10 cellular contexts compared by ENCODE assay signal in the genomic region with DNA sequence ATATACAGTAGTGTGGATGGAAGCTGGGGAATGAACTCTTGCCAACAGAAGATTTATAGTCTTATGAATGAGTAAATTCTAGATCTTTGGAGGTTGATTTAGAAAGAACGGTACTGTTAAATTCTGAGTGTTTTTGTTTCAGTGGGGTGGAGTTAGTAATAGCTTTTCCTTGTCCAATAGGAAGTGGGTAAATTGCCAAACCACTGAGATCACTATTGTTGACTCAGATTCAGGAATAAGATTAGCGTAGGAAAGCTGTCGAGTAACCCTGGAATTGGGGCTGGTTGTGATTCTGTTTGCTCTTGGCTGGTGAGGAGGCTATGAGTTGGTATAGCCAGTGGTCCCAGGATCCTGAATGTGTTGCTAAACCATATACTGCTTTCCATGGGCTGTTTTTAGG.
DNase-seq lines count a peak whose midpoint lies in the region; ATAC-seq and TF ChIP-seq lines count a peak whose summit lies in the region.
"Had no signal": no experiment of that assay in that cellular context is flagged by ENCODE, and none has a peak within 500 bp of the region (broad histone marks: within the 10 kb centered on the region; RNA-seq: fewer than 3 reads in every experiment).

No MANE protein-coding gene starts in this region.

- no peaks in the 10 kb centered on the region for H4K20me1 ChIP-seq in GM23338 (replicated peaks; ENCODE audit: insufficient read depth)

- H3K27me3 ChIP-seq in sigmoid colon = no peaks in the 10 kb centered on the region
- H3K27me3 ChIP-seq in GM23338 (ENCODE audit: insufficient read depth) = no peaks in the 10 kb centered on the region

- 14 to 44% methylated on average over 3 of the region's 3 CpGs for WGBS in sigmoid colon, 2 donors
- WGBS in lower leg skin, 2 donors = 0 to 1% methylated on average over 3 of the region's 3 CpGs

- H3K9me3 Mint-ChIP-seq in activated T-helper 17 cell treated with anti-CD3 and anti-CD28 coated beads, Interleukin-2, amount 50 U/mL, for 72 hours = no peaks in the 10 kb centered on the region
- H3K9me3 Mint-ChIP-seq in GM23338 = no peaks in the 10 kb centered on the region
- H3K9me3 Mint-ChIP-seq: activated CD4-positive, alpha-beta T cell treated with anti-CD3 and anti-CD28 coated beads, Interleukin-2, amount 10 ng/mL, durations not matched to agents 24 days and 14 days; mesothelial cell of epicardium had no signal

- peak; percentile 82 for DNase-seq in EL
- DNase-seq in glomerular visceral epithelial cell (ENCODE audit: extremely low spot score) = peak; percentile 22
- DNase-seq in sigmoid colon = no peak
- no peak for DNase-seq in lower leg skin (ENCODE audit: low spot score in 2 of 2)
- no peak for DNase-seq in activated CD4-positive, alpha-beta T cell treated with anti-CD3 and anti-CD28 coated beads, Interleukin-2, amount 50 U/mL, for 4 hours
- no peak for DNase-seq in activated effector memory CD4-positive, alpha-beta T cell treated with Interleukin-2 at 50 U/mL for 16 hours
- DNase-seq in GM23338 (ENCODE audit: low spot score) = no peak
- DNase-seq: activated CD4-positive, alpha-beta T cell treated with anti-CD3 and anti-CD28 coated beads, Interleukin-2, amount 10 ng/mL, durations not matched to agents 24 days and 14 days had no signal

- TF ChIP-seq CTCF in sigmoid colon (IDR thresholded peaks at IDR 0.05) = no peak
- TF ChIP-seq CTCF in lower leg skin (IDR thresholded peaks at IDR 0.05) = no peak
- no peak for TF ChIP-seq CTCF in GM23338 (conservative IDR thresholded peaks at IDR 0.05; ENCODE audit: low read depth in 2 of 2)

- H3K4me3 Mint-ChIP-seq in activated T-helper 17 cell treated with anti-CD3 and anti-CD28 coated beads, Interleukin-2, amount 50 U/mL, for 72 hours = no peak overlapping the region
- no peak overlapping the region for H3K4me3 Mint-ChIP-seq in GM23338
- H3K4me3 Mint-ChIP-seq: activated CD4-positive, alpha-beta T cell treated with anti-CD3 and anti-CD28 coated beads, Interleukin-2, amount 10 ng/mL, durations not matched to agents 24 days and 14 days; mesothelial cell of epicardium had no signal

- H3K9me2 ChIP-seq in GM23338 (ENCODE audit: insufficient read depth) = no peaks in the 10 kb centered on the region

- intact Hi-C loops in sigmoid colon (cut with DNase I) (no loop called here), lower leg skin (cut with DNase I; ENCODE audit: low total_unique reads) (loop anchor here (10.0 kb wide), 1 partner anchor 899 kb away; no protein-coding TSS in a partner anchor)

- H3K4me3 ChIP-seq in sigmoid colon (no peak overlapping the region), lower leg skin (ENCODE audit: low read depth, poor library complexity, severe bottlenecking) (no peak overlapping the region), GM23338 (no peak overlapping the region)

- H3K27ac Mint-ChIP-seq in activated T-helper 17 cell treated with anti-CD3 and anti-CD28 coated beads, Interleukin-2, amount 50 U/mL, for 72 hours = no peak overlapping the region
- H3K27ac Mint-ChIP-seq in GM23338 = no peak overlapping the region
- H3K27ac Mint-ChIP-seq: mesothelial cell of epicardium had no signal

- no peak overlapping the region for H3K4me2 ChIP-seq in GM23338

- ATAC-seq in activated T-helper 17 cell treated with anti-CD3 and anti-CD28 coated beads, Interleukin-2, amount 50 U/mL, for 72 hours (replicated peaks) = peak; percentile 63
- no peak for ATAC-seq in GM23338

- H2AFZ ChIP-seq in GM23338 = no peak overlapping the region

- no peaks in the 10 kb centered on the region for H3F3A ChIP-seq in GM23338 (replicated peaks; ENCODE audit: low read depth)

- H3K27ac ChIP-seq in sigmoid colon (peak overlapping the region; percentile 15 to 68 (median 46)), GM23338 (ENCODE audit: low read depth) (no peak overlapping the region)

- no peaks in the 10 kb centered on the region for H3K36me3 Mint-ChIP-seq in activated T-helper 17 cell treated with anti-CD3 and anti-CD28 coated beads, Interleukin-2, amount 50 U/mL, for 72 hours (ENCODE audit: low read depth)
- no peaks in the 10 kb centered on the region; the same call in 2 of the 3 replicates for H3K36me3 Mint-ChIP-seq in GM23338 (ENCODE audit: low read depth)
- H3K36me3 Mint-ChIP-seq: mesothelial cell of epicardium had no signal

- TF ChIP-seq EP300 in sigmoid colon (IDR thresholded peaks at IDR 0.05) = no peak

- H3K79me2 ChIP-seq in GM23338 (replicated peaks; ENCODE audit: insufficient read depth) = no peaks in the 10 kb centered on the region

- H3K36me3 ChIP-seq in sigmoid colon (no peaks in the 10 kb centered on the region), GM23338 (ENCODE audit: insufficient read depth) (no peaks in the 10 kb centered on the region)

- H3K4me1 ChIP-seq in sigmoid colon (peaks cover 0 to 13% (median 5%) of the 10 kb centered on the region in 4 donors), GM23338 (ENCODE audit: insufficient read depth) (peaks cover 10% of the 10 kb centered on the region; the same call in 1 of the 2 replicates)

- TF ChIP-seq POLR2A in sigmoid colon (IDR thresholded peaks at IDR 0.05) (no peak), lower leg skin (IDR thresholded peaks at IDR 0.05) (no peak)

- H3K27me3 Mint-ChIP-seq in activated T-helper 17 cell treated with anti-CD3 and anti-CD28 coated beads, Interleukin-2, amount 50 U/mL, for 72 hours = no peaks in the 10 kb centered on the region
- peaks cover 6% of the 10 kb centered on the region for H3K27me3 Mint-ChIP-seq in GM23338 (ENCODE audit: insufficient read depth, low read depth, poor library complexity)
- H3K27me3 Mint-ChIP-seq: activated CD4-positive, alpha-beta T cell treated with anti-CD3 and anti-CD28 coated beads, Interleukin-2, amount 10 ng/mL, durations not matched to agents 24 days and 14 days had no signal

- no peaks in the 10 kb centered on the region for H3K9me3 ChIP-seq in sigmoid colon

- peaks cover 20% of the 10 kb centered on the region for H3K4me1 Mint-ChIP-seq in activated T-helper 17 cell treated with anti-CD3 and anti-CD28 coated beads, Interleukin-2, amount 50 U/mL, for 72 hours
- peaks cover 10% of the 10 kb centered on the region for H3K4me1 Mint-ChIP-seq in GM23338

TF ChIP-seq in GM23338, 12 proteins besides CTCF, POLR2A, EP300 and RAD21 (continues in another document):
- TF ChIP-seq JUNB (IDR thresholded peaks at IDR 0.05; ENCODE audit: unreplicated experiment) (no peak), NANOG (IDR thresholded peaks at IDR 0.05; ENCODE audit: borderline replicate concordance) (no peak), CREB1 (CRISPR knock-in tag; IDR thresholded peaks at IDR 0.05; ENCODE audit: low read depth) (no peak), ZNF331 (CRISPR knock-in tag; IDR thresholded peaks at IDR 0.05; ENCODE audit: low read depth) (no peak), REST (IDR thresholded peaks at IDR 0.05; ENCODE audit: unreplicated experiment) (no peak), POLR2AphosphoS5 (IDR thresholded peaks at IDR 0.05; ENCODE audit: low read depth) (no peak)

Comparison
In these comparisons a context has a peak if more than half of its experiments do, and no peak if none do; other contexts are left out.
1. DNase-seq: peak in EL (single experiment) and glomerular visceral epithelial cell (single experiment); none in sigmoid colon (single experiment), lower leg skin (0 of 2), activated CD4-positive, alpha-beta T cell treated with anti-CD3 and anti-CD28 coated beads, Interleukin-2, amount 50 U/mL, for 4 hours (0 of 2), activated effector memory CD4-positive, alpha-beta T cell treated with Interleukin-2 at 50 U/mL for 16 hours (single experiment) and GM23338 (single experiment).